ENCODE assay signal across 9 cellular contexts in the genomic region with DNA sequence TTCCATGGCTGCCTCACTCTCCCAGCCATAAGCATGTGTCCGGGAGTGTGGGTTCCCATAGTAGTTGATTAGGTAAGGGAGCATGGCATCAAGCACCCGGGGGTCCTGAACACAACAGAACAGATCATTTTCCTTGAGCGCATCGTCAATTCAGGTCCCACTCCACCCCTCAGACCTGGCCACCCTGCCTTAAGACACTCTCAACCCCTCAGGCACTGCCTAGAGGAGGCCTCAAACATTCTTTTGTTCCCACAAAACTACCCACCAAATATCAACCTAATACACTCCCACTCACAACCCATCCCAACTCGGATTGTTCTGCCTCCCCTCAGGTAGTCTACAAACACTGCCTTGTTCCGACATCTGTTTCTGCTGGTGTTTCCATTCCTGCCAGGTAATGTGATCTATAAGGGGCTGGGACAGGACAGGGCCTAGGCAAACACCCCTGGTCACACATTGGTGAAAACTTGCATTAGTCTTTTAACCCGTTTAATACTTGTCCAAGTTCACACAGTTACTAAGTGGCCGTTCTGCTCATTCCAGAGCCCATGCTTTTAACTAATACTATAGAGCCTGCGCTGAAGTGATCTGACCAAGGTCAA. TPM values are rescaled to one million over a fixed set of nuclear protein-coding genes. Genes with fewer than 3 reads are reported as not detected.
DNase-seq lines count a peak whose midpoint lies in the region; ATAC-seq, FAIRE-seq and TF ChIP-seq lines count a peak whose summit lies in the region.
"Had no signal": no experiment of that assay in that cellular context is flagged by ENCODE, and none has a peak within 500 bp of the region (broad histone marks: within the 10 kb centered on the region; RNA-seq: fewer than 3 reads in every experiment).

No MANE protein-coding gene starts in this region.

- H3K9me3 ChIP-seq in OCI-LY7 (ENCODE audit: low read length) (no peaks in the 10 kb centered on the region), endothelial cell of umbilical vein (replicated peaks; ENCODE audit: control insufficient read depth, insufficient read depth, low read length) (no peaks in the 10 kb centered on the region)

- no peaks in the 10 kb centered on the region for H3K9me2 ChIP-seq in OCI-LY7 (ENCODE audit: insufficient read depth, low read length)

- ATAC-seq in HG02610 (IDR thresholded peaks at IDR 0.05; ENCODE audit: unreplicated experiment) = no peak
- no peak for ATAC-seq in HG02623 (IDR thresholded peaks at IDR 0.05; ENCODE audit: unreplicated experiment)
- no peak for ATAC-seq in GM21723 (IDR thresholded peaks at IDR 0.05; ENCODE audit: unreplicated experiment)

- peak overlapping the region; percentile 90 for H3K4me3 Mint-ChIP-seq in Calu3 (ENCODE audit: low read depth, unreplicated experiment)
- peak overlapping the region; percentile 90 for H3K4me3 Mint-ChIP-seq in osteocyte (ENCODE audit: unreplicated experiment)

- FAIRE-seq in endothelial cell of umbilical vein (lab: Jason Lieb, UNC) = no peak

- no peaks in the 10 kb centered on the region; the same call in 1 of the 2 replicates for H4K20me1 ChIP-seq in OCI-LY7 (ENCODE audit: insufficient read depth, low read length)
- no peaks in the 10 kb centered on the region for H4K20me1 ChIP-seq in endothelial cell of umbilical vein (replicated peaks; ENCODE audit: control insufficient read depth, extremely low read depth, insufficient read depth, low read length)

- H2AFZ ChIP-seq in OCI-LY7 (ENCODE audit: low read length) (peak overlapping the region; percentile 82; the same call in 1 of the 2 replicates), endothelial cell of umbilical vein (ENCODE audit: low read depth, low read length) (peak overlapping the region; percentile 73)

- H3K4me1 Mint-ChIP-seq in Calu3 (ENCODE audit: low read depth, unreplicated experiment) (peaks cover 24% of the 10 kb centered on the region), osteocyte (ENCODE audit: unreplicated experiment) (peaks cover 32% of the 10 kb centered on the region)

- intact Hi-C loops in Calu3 (cut with micrococcal nuclease; ENCODE audit: unreplicated experiment) (loop anchor here (5.0 kb wide), 1 partner anchor 185 kb away; no protein-coding TSS in a partner anchor), OCI-LY7 (cut with micrococcal nuclease; ENCODE audit: unreplicated experiment) (loop anchor here (2.0 to 5.0 kb wide), 4 partner anchors 80 to 235 kb away; a partner anchor contains a TSS), endothelial cell of umbilical vein (cut with micrococcal nuclease) (loop anchor here (2.0 to 10.0 kb wide), 3 partner anchors 33 to 183 kb away; a partner anchor contains a TSS)

- H3K27ac Mint-ChIP-seq in Calu3 (ENCODE audit: unreplicated experiment) (peak overlapping the region; percentile 87), osteocyte (ENCODE audit: unreplicated experiment) (peak overlapping the region; percentile 82)

- BruUV-seq in Calu3 (replicated peaks; lab: Mats Ljungman, UMichigan) = no TSS peak
- BruUV-seq in OCI-LY7 (replicated peaks; lab: Mats Ljungman, UMichigan) = no TSS peak
- no TSS peak for BruUV-seq in endothelial cell of umbilical vein (replicated peaks; lab: Mats Ljungman, UMichigan)

- H3K4me3 ChIP-seq in OCI-LY7 (ENCODE audit: low read depth, low read length, poor library complexity, severe bottlenecking) = peak overlapping the region; percentile 87
- peak overlapping the region in 1 of 3 experiments; percentile 87 for H3K4me3 ChIP-seq in endothelial cell of umbilical vein (replicated peaks in 1 of 3; ENCODE audit: insufficient read depth in 1 of 3, low read depth in 1 of 3, low read length in 3 of 3)

- H3K36me3 Mint-ChIP-seq in Calu3 (ENCODE audit: insufficient read depth, unreplicated experiment) (peaks cover 53% of the 10 kb centered on the region), osteocyte (ENCODE audit: unreplicated experiment) (peaks cover 18% of the 10 kb centered on the region)

- no peak for TF ChIP-seq POLR2A in endothelial cell of umbilical vein (IDR thresholded peaks at IDR 0.05; ENCODE audit: low read depth, low read length)

- H3K27me3 Mint-ChIP-seq in Calu3 (ENCODE audit: unreplicated experiment) = no peaks in the 10 kb centered on the region
- H3K27me3 Mint-ChIP-seq in osteocyte (ENCODE audit: unreplicated experiment) = no peaks in the 10 kb centered on the region

- peaks cover 31% of the 10 kb centered on the region; the same call in 1 of the 2 replicates for H3K79me2 ChIP-seq in OCI-LY7 (ENCODE audit: insufficient read depth, low read depth, low read length)
- peaks cover 13% of the 10 kb centered on the region for H3K79me2 ChIP-seq in endothelial cell of umbilical vein (ENCODE audit: control insufficient read depth, insufficient read depth, low read length)

- no peaks in the 10 kb centered on the region for H3K27me3 ChIP-seq in endothelial cell of umbilical vein (ENCODE audit: control insufficient read depth in 2 of 2, insufficient read depth in 2 of 2, low read length in 2 of 2)

- H3K36me3 ChIP-seq in OCI-LY7 (ENCODE audit: insufficient read depth, low read length) = peaks cover 51% of the 10 kb centered on the region
- peaks cover 0 to 12% of the 10 kb centered on the region in 2 experiments for H3K36me3 ChIP-seq in endothelial cell of umbilical vein (ENCODE audit: control insufficient read depth in 2 of 2, extremely low read depth in 1 of 2, insufficient read depth in 2 of 2, low read length in 2 of 2)

- H3K27ac ChIP-seq in OCI-LY7 (ENCODE audit: low read depth, low read length, poor library complexity, severe bottlenecking) (peak overlapping the region; percentile 74), endothelial cell of umbilical vein (ENCODE audit: insufficient read depth, low read depth, low read length) (no peak overlapping the region)

- no peak overlapping the region for H3K9ac ChIP-seq in endothelial cell of umbilical vein (replicated peaks; ENCODE audit: extremely low read depth, insufficient read depth, low read length)

- H3K9me1 ChIP-seq in endothelial cell of umbilical vein (replicated peaks; ENCODE audit: control insufficient read depth, extremely low read depth, insufficient read depth, low read length) = no peaks in the 10 kb centered on the region

- TF ChIP-seq CTCF in Calu3 (IDR thresholded peaks at IDR 0.05; ENCODE audit: unreplicated experiment) (no peak), OCI-LY7 (conservative IDR thresholded peaks at IDR 0.05; ENCODE audit: low read length) (no peak; the same call in 1 of the 2 replicates), endothelial cell of umbilical vein (IDR thresholded peaks at IDR 0.05; ENCODE audit: extremely low read depth in 1 of 2, insufficient read depth in 1 of 2, low read depth in 1 of 2, low read length in 2 of 2) (no peak), osteocyte (IDR thresholded peaks at IDR 0.05) (no peak)

- CTCF ChIA-PET in Calu3 (lab: Charles Lee) (interaction anchor here (0.6 kb wide), 1 partner anchor 126 kb away, joined by 3 read pairs; no protein-coding TSS in a partner anchor), OCI-LY7 (lab: Charles Lee; ENCODE audit: unreplicated experiment) (no interaction called here), endothelial cell of umbilical vein (lab: Charles Lee) (interaction anchor here (0.8 kb wide), 1 partner anchor 186 kb away, joined by 3 read pairs; no protein-coding TSS in a partner anchor)

- DNase-seq in Calu3 (no peak), OCI-LY7 (ENCODE audit: low spot score) (no peak), endothelial cell of umbilical vein (ENCODE audit: low read depth, low spot score) (no peak), osteocyte (ENCODE audit: extremely low spot score, unreplicated experiment) (peak; percentile 38), DMS 273 (lab: John Stamatoyannopoulos, UW; ENCODE audit: unreplicated experiment) (no peak)
- DNase-seq: NCI-H2029 had no signal

- dilution Hi-C loops in endothelial cell of umbilical vein (cut with MboI; ENCODE audit: extremely low pct_ligation_motif_present, low sequenced_read_pairs) = no loop called here

- H3K9me3 Mint-ChIP-seq in Calu3 (ENCODE audit: low read depth, unreplicated experiment) (no peaks in the 10 kb centered on the region), osteocyte (ENCODE audit: unreplicated experiment) (no peaks in the 10 kb centered on the region)

- POLR2A ChIA-PET in OCI-LY7 (lab: Charles Lee) = no interaction called here
- POLR2A ChIA-PET in endothelial cell of umbilical vein (lab: Charles Lee) = no interaction called here

- peak overlapping the region; percentile 74 for H3K4me2 ChIP-seq in OCI-LY7 (ENCODE audit: low read length)
- peak overlapping the region; percentile 60 for H3K4me2 ChIP-seq in endothelial cell of umbilical vein (ENCODE audit: insufficient read depth, low read length)

- peaks cover 23% of the 10 kb centered on the region for H3K4me1 ChIP-seq in OCI-LY7 (ENCODE audit: insufficient read depth, low read length, poor library complexity, severe bottlenecking)
- peaks cover 17% of the 10 kb centered on the region for H3K4me1 ChIP-seq in endothelial cell of umbilical vein (ENCODE audit: control insufficient read depth, extremely low read depth, insufficient read depth, low read length)

RNA-seq across cellular contexts. Expression of a gene that starts 1.4 kb away (rescaled TPM):
- total RNA-seq in Calu3 (2022) (44.6 and 53.0 TPM in 2 replicates), OCI-LY7 (2022) (41.3 and 43.4 TPM in 2 replicates), endothelial cell of umbilical vein (24.0 and 25.1 TPM in 2 replicates), osteocyte (26.0 and 29.4 TPM in 2 replicates)
- total RNA-seq in OCI-LY7 (2014; rRNA removed; shearing (Covaris generic)) = 32.8 and 56.2 TPM in 2 replicates
- 28.4 and 36.5 TPM in 2 replicates for polyA plus RNA-seq in endothelial cell of umbilical vein
- 27.0 and 32.3 TPM in 2 replicates for polyA plus RNA-seq in endothelial cell of umbilical vein (2011; cell fraction: cytosol; rRNA removed)
- polyA plus RNA-seq in endothelial cell of umbilical vein (2011; cell fraction: nucleus; rRNA removed) = 36.6 and 50.5 TPM in 2 replicates
- 27.7 and 29.1 TPM in 2 replicates for polyA plus RNA-seq in endothelial cell of umbilical vein (2012)
- 21.1 and 28.2 TPM in 2 replicates for polyA minus RNA-seq in endothelial cell of umbilical vein
- 50.7 TPM for polyA minus RNA-seq in endothelial cell of umbilical vein (2011; cell fraction: cytosol; rRNA and poly(A)+ RNA removed)
- polyA minus RNA-seq in endothelial cell of umbilical vein (2011; cell fraction: nucleus; rRNA and poly(A)+ RNA removed) = 11.0 and 19.1 TPM in 2 replicates

RNA-seq across cellular contexts. Expression of a gene that starts 1.4 kb away (rescaled TPM):
- 230 and 267 TPM in 2 replicates for total RNA-seq in Calu3 (2022)
- 393 and 411 TPM in 2 replicates for total RNA-seq in OCI-LY7 (2014; rRNA removed; shearing (Covaris generic))
- 109 and 164 TPM in 2 replicates for total RNA-seq in OCI-LY7 (2022)
- total RNA-seq in endothelial cell of umbilical vein = 169 and 174 TPM in 2 replicates
- polyA plus RNA-seq in endothelial cell of umbilical vein = 845 and 1,099 TPM in 2 replicates
- polyA plus RNA-seq in endothelial cell of umbilical vein (2011; cell fraction: cytosol; rRNA removed) = 690 and 833 TPM in 2 replicates
- polyA plus RNA-seq in endothelial cell of umbilical vein (2011; cell fraction: nucleus; rRNA removed) = 165 and 175 TPM in 2 replicates
- polyA plus RNA-seq in endothelial cell of umbilical vein (2012) = 286 and 288 TPM in 2 replicates
- 52.6 and 65.2 TPM in 2 replicates for polyA minus RNA-seq in endothelial cell of umbilical vein
- polyA minus RNA-seq in endothelial cell of umbilical vein (2011; cell fraction: cytosol; rRNA and poly(A)+ RNA removed) = 112 TPM
- 7.5 and 22.1 TPM in 2 replicates for polyA minus RNA-seq in endothelial cell of umbilical vein (2011; cell fraction: nucleus; rRNA and poly(A)+ RNA removed)
- 110 and 116 TPM in 2 replicates for total RNA-seq in osteocyte

RNA-seq across cellular contexts. Expression of a gene that starts 33.1 kb away (rescaled TPM):
- total RNA-seq in Calu3 (2022) (458 and 505 TPM in 2 replicates), OCI-LY7 (2022) (193 and 202 TPM in 2 replicates), endothelial cell of umbilical vein (239 and 244 TPM in 2 replicates), osteocyte (164 and 180 TPM in 2 replicates)
- 83.3 and 83.7 TPM in 2 replicates for total RNA-seq in OCI-LY7 (2014; rRNA removed; shearing (Covaris generic))
- 316 and 368 TPM in 2 replicates for polyA plus RNA-seq in endothelial cell of umbilical vein
- 163 and 198 TPM in 2 replicates for polyA plus RNA-seq in endothelial cell of umbilical vein (2011; cell fraction: cytosol; rRNA removed)
- polyA plus RNA-seq in endothelial cell of umbilical vein (2011; cell fraction: nucleus; rRNA removed) = 494 and 508 TPM in 2 replicates
- polyA plus RNA-seq in endothelial cell of umbilical vein (2012) = 149 and 157 TPM in 2 replicates
- 228 and 246 TPM in 2 replicates for polyA minus RNA-seq in endothelial cell of umbilical vein
- polyA minus RNA-seq in endothelial cell of umbilical vein (2011; cell fraction: cytosol; rRNA and poly(A)+ RNA removed) = 196 TPM
- 128 and 147 TPM in 2 replicates for polyA minus RNA-seq in endothelial cell of umbilical vein (2011; cell fraction: nucleus; rRNA and poly(A)+ RNA removed)

RNA-seq across cellular contexts. Expression of a gene that starts 33.1 kb away (rescaled TPM):
- 125 and 133 TPM in 2 replicates for total RNA-seq in Calu3 (2022)
- 63.8 and 66.3 TPM in 2 replicates for total RNA-seq in OCI-LY7 (2014; rRNA removed; shearing (Covaris generic))
- 152 and 160 TPM in 2 replicates for total RNA-seq in OCI-LY7 (2022)
- 98.0 and 105 TPM in 2 replicates for total RNA-seq in endothelial cell of umbilical vein
- polyA plus RNA-seq in endothelial cell of umbilical vein = 120 and 121 TPM in 2 replicates
- polyA plus RNA-seq in endothelial cell of umbilical vein (2011; cell fraction: cytosol; rRNA removed) = 55.0 and 62.6 TPM in 2 replicates
- polyA plus RNA-seq in endothelial cell of umbilical vein (2011; cell fraction: nucleus; rRNA removed) = 104 and 125 TPM in 2 replicates
- polyA plus RNA-seq in endothelial cell of umbilical vein (2012) = 62.3 and 68.2 TPM in 2 replicates
- 334 and 392 TPM in 2 replicates for polyA minus RNA-seq in endothelial cell of umbilical vein
- polyA minus RNA-seq in endothelial cell of umbilical vein (2011; cell fraction: cytosol; rRNA and poly(A)+ RNA removed) = 75.2 TPM
- 129 and 133 TPM in 2 replicates for polyA minus RNA-seq in endothelial cell of umbilical vein (2011; cell fraction: nucleus; rRNA and poly(A)+ RNA removed)
- total RNA-seq in osteocyte = 85.5 and 97.3 TPM in 2 replicates

RNA-seq across cellular contexts. Expression of a gene that starts 44.3 kb away (rescaled TPM):
- total RNA-seq in Calu3 (2022) = 422 and 479 TPM in 2 replicates
- 346 and 448 TPM in 2 replicates for total RNA-seq in OCI-LY7 (2014; rRNA removed; shearing (Covaris generic))
- total RNA-seq in OCI-LY7 (2022) = 429 and 431 TPM in 2 replicates
- 291 and 309 TPM in 2 replicates for total RNA-seq in endothelial cell of umbilical vein
- 76.2 and 106 TPM in 2 replicates for polyA plus RNA-seq in endothelial cell of umbilical vein
- 49.7 and 60.3 TPM in 2 replicates for polyA plus RNA-seq in endothelial cell of umbilical vein (2011; cell fraction: cytosol; rRNA removed)
- 591 and 691 TPM in 2 replicates for polyA plus RNA-seq in endothelial cell of umbilical vein (2011; cell fraction: nucleus; rRNA removed)
- polyA plus RNA-seq in endothelial cell of umbilical vein (2012) = 214 and 237 TPM in 2 replicates
- polyA minus RNA-seq in endothelial cell of umbilical vein = 196 and 257 TPM in 2 replicates
- polyA minus RNA-seq in endothelial cell of umbilical vein (2011; cell fraction: cytosol; rRNA and poly(A)+ RNA removed) = 80.7 TPM
- polyA minus RNA-seq in endothelial cell of umbilical vein (2011; cell fraction: nucleus; rRNA and poly(A)+ RNA removed) = 449 and 536 TPM in 2 replicates
- 324 and 329 TPM in 2 replicates for total RNA-seq in osteocyte
